ENCODE assay signal across 12 cellular contexts in genomic region chr16:27363246-27363632, GRCh38. TPM values are rescaled to one million over a fixed set of nuclear protein-coding genes. Genes with fewer than 3 reads are reported as not detected.
DNase-seq lines count a peak whose midpoint lies in the region; ATAC-seq and TF ChIP-seq lines count a peak whose summit lies in the region.
"Had no signal": no experiment of that assay in that cellular context is flagged by ENCODE, and none has a peak within 500 bp of the region (broad histone marks: within the 10 kb centered on the region; RNA-seq: fewer than 3 reads in every experiment).

No MANE protein-coding gene starts in this region.

- H3K4me3 ChIP-seq in esophagus squamous epithelium, result no peak overlapping the region
- no peak overlapping the region for H3K4me3 ChIP-seq in transverse colon
- H3K4me3 ChIP-seq: psoas muscle had no signal

- in situ Hi-C loops in transverse colon (cut with MboI; ENCODE audit: low pct_ligation_motif_present in 1 of 4, low pct_unique_long_range_greater_than_20kb in 1 of 4, low sequenced_read_pairs in 3 of 4), result loop anchor here in 1 of 4 donors (10.0 kb wide), 1 partner anchor 128 kb away; no protein-coding TSS in a partner anchor

- POLR2A ChIA-PET in activated B cell treated with CpG ODN at 0.5 μM for 24 hours (lab: Charles Lee), result interaction anchor here (0.9 kb wide), 1 partner anchor 11 kb away, joined by 3 read pairs; no protein-coding TSS in a partner anchor

- 100% methylated on average over 1 of the region's 5 CpGs for WGBS in esophagus squamous epithelium, 2 donors
- 90% methylated on average over 5 of the region's 5 CpGs; no CpG with 5 or more reads in 1 of the 2 donors for WGBS in transverse colon (ENCODE audit: low coverage in 1 of 2), 2 donors

- H3K27me3 ChIP-seq in esophagus squamous epithelium (no peaks in the 10 kb centered on the region), transverse colon (no peaks in the 10 kb centered on the region)

- peaks cover 0 to 1% of the 10 kb centered on the region in 2 donors for H3K9me3 Mint-ChIP-seq in activated T-cell treated with anti-CD3 and anti-CD28 coated beads, Interleukin-2, amount 50 U/mL, for 72 hours
- no peaks in the 10 kb centered on the region for H3K9me3 Mint-ChIP-seq in activated T-cell treated with anti-CD3 and anti-CD28 coated beads, Interleukin-2, amount 50 U/mL, for 4 hours
- H3K9me3 Mint-ChIP-seq in activated B cell treated with CpG ODN at 0.5 μM for 24 hours, result no peaks in the 10 kb centered on the region
- H3K9me3 Mint-ChIP-seq: nephron; stimulated activated naive CD8-positive, alpha-beta T cell treated with anti-CD3 and anti-CD28 coated beads, Interleukin-15, Interleukin-2, amounts not matched to agents 100 ng/mL and 50 ng/mL, for 24 hours had no signal

- H3K36me3 ChIP-seq in esophagus squamous epithelium (peaks cover 21 to 61% (median 44%) of the 10 kb centered on the region in 3 donors), transverse colon (peaks cover 0 to 33% (median 14%) of the 10 kb centered on the region in 4 donors)

- peaks cover 18 to 44% of the 10 kb centered on the region in 2 donors for H3K36me3 Mint-ChIP-seq in activated T-cell treated with anti-CD3 and anti-CD28 coated beads, Interleukin-2, amount 50 U/mL, for 72 hours (ENCODE audit: insufficient read depth in 2 of 2)
- H3K36me3 Mint-ChIP-seq in activated T-cell treated with anti-CD3 and anti-CD28 coated beads, Interleukin-2, amount 50 U/mL, for 4 hours (ENCODE audit: insufficient read depth), result peaks cover 40% of the 10 kb centered on the region
- H3K36me3 Mint-ChIP-seq in activated B cell treated with CpG ODN at 0.5 μM for 24 hours (ENCODE audit: low read depth), result peaks cover 65% of the 10 kb centered on the region

- intact Hi-C loops in activated B cell treated with CpG ODN at 0.5 μM for 24 hours (cut with micrococcal nuclease) (loop anchor here (10.0 kb wide), 1 partner anchor 1528 kb away; no protein-coding TSS in a partner anchor), esophagus squamous epithelium (cut with DNase I) (no loop called here), transverse colon (cut with DNase I; ENCODE audit: low total_unique reads) (loop anchor here (10.0 kb wide), 1 partner anchor 48 kb away; the partner anchor contains the start of gene IL4R)

- H3K4me1 Mint-ChIP-seq in activated T-cell treated with anti-CD3 and anti-CD28 coated beads, Interleukin-2, amount 50 U/mL, for 72 hours (ENCODE audit: low read depth), result peaks cover 67% of the 10 kb centered on the region
- peaks cover 50% of the 10 kb centered on the region for H3K4me1 Mint-ChIP-seq in activated T-cell treated with anti-CD3 and anti-CD28 coated beads, Interleukin-2, amount 50 U/mL, for 4 hours (ENCODE audit: low read depth)
- H3K4me1 Mint-ChIP-seq in activated B cell treated with CpG ODN at 0.5 μM for 24 hours, result peaks cover 48% of the 10 kb centered on the region
- H3K4me1 Mint-ChIP-seq: nephron had no signal

- H3K4me1 ChIP-seq in esophagus squamous epithelium, result peaks cover 16 to 70% (median 42%) of the 10 kb centered on the region in 3 donors
- peaks cover 9 to 36% (median 28%) of the 10 kb centered on the region in 4 donors for H3K4me1 ChIP-seq in transverse colon
- H3K4me1 ChIP-seq: psoas muscle had no signal

- H3K27ac Mint-ChIP-seq in activated T-cell treated with anti-CD3 and anti-CD28 coated beads, Interleukin-2, amount 50 U/mL, for 72 hours, result peak overlapping the region; percentile 20
- H3K27ac Mint-ChIP-seq in activated B cell treated with CpG ODN at 0.5 μM for 24 hours, result peak overlapping the region; percentile 46
- H3K27ac Mint-ChIP-seq: nephron; stimulated activated naive CD8-positive, alpha-beta T cell treated with anti-CD3 and anti-CD28 coated beads, Interleukin-15, Interleukin-2, amounts not matched to agents 100 ng/mL and 50 ng/mL, for 24 hours had no signal

- TF ChIP-seq EP300 in transverse colon (IDR thresholded peaks at IDR 0.05; ENCODE audit: low read depth), result no peak

- H3K27ac ChIP-seq in esophagus squamous epithelium (peak overlapping the region in 3 of 4 donors; percentile 25 to 76 (median 69)), transverse colon (peak overlapping the region; percentile 59 to 80 (median 62))
- H3K27ac ChIP-seq: psoas muscle had no signal

- H3K27me3 Mint-ChIP-seq in activated T-cell treated with anti-CD3 and anti-CD28 coated beads, Interleukin-2, amount 50 U/mL, for 72 hours (ENCODE audit: low read depth), result no peaks in the 10 kb centered on the region
- H3K27me3 Mint-ChIP-seq in activated T-cell treated with anti-CD3 and anti-CD28 coated beads, Interleukin-2, amount 50 U/mL, for 4 hours (ENCODE audit: low read depth), result no peaks in the 10 kb centered on the region
- no peaks in the 10 kb centered on the region for H3K27me3 Mint-ChIP-seq in activated B cell treated with CpG ODN at 0.5 μM for 24 hours
- H3K27me3 Mint-ChIP-seq: stimulated activated naive CD8-positive, alpha-beta T cell treated with anti-CD3 and anti-CD28 coated beads, Interleukin-15, Interleukin-2, amounts not matched to agents 100 ng/mL and 50 ng/mL, for 24 hours had no signal

- DNase-seq in activated T-cell treated with anti-CD3 and anti-CD28 coated beads, Interleukin-2, amount 50 U/mL, for 72 hours, result no peak
- DNase-seq in activated T-cell treated with anti-CD3 and anti-CD28 coated beads, Interleukin-2, amount 50 U/mL, for 4 hours, result no peak
- DNase-seq in activated B cell treated with CpG ODN at 0.5 μM for 24 hours (no peak), esophagus squamous epithelium (lab: John Stamatoyannopoulos, UW) (no peak), transverse colon (no peak), DMS 273 (lab: John Stamatoyannopoulos, UW; ENCODE audit: unreplicated experiment) (no peak)
- DNase-seq: Karpas-422, psoas muscle had no signal

- TF ChIP-seq CTCF in activated B cell treated with CpG ODN at 0.5 μM for 24 hours (IDR thresholded peaks at IDR 0.05) (no peak), esophagus squamous epithelium (IDR thresholded peaks at IDR 0.05) (no peak), transverse colon (IDR thresholded peaks at IDR 0.05) (no peak)

- TF ChIP-seq POLR2A in esophagus squamous epithelium (IDR thresholded peaks at IDR 0.05) (no peak), transverse colon (IDR thresholded peaks at IDR 0.05) (no peak)

- CTCF ChIA-PET in activated B cell treated with CpG ODN at 0.5 μM for 24 hours (lab: Charles Lee), result no interaction called here

- ATAC-seq in activated T-cell treated with anti-CD3 and anti-CD28 coated beads, Interleukin-2, amount 50 U/mL, for 72 hours (replicated peaks in 1 of 2), result no peak
- no peak for ATAC-seq in activated T-cell treated with anti-CD3 and anti-CD28 coated beads, Interleukin-2, amount 50 U/mL, for 4 hours
- ATAC-seq in activated B cell treated with CpG ODN at 0.5 μM for 24 hours (ENCODE audit: low read depth), result no peak
- ATAC-seq in GM19328 (IDR thresholded peaks at IDR 0.05; ENCODE audit: unreplicated experiment), result no peak
- ATAC-seq in HG03045 (IDR thresholded peaks at IDR 0.05; ENCODE audit: unreplicated experiment), result no peak
- ATAC-seq: psoas muscle had no signal

- H3K4me3 Mint-ChIP-seq in activated T-cell treated with anti-CD3 and anti-CD28 coated beads, Interleukin-2, amount 50 U/mL, for 72 hours, result no peak overlapping the region
- no peak overlapping the region for H3K4me3 Mint-ChIP-seq in activated T-cell treated with anti-CD3 and anti-CD28 coated beads, Interleukin-2, amount 50 U/mL, for 4 hours
- no peak overlapping the region for H3K4me3 Mint-ChIP-seq in activated B cell treated with CpG ODN at 0.5 μM for 24 hours
- H3K4me3 Mint-ChIP-seq: nephron; stimulated activated naive CD8-positive, alpha-beta T cell treated with anti-CD3 and anti-CD28 coated beads, Interleukin-15, Interleukin-2, amounts not matched to agents 100 ng/mL and 50 ng/mL, for 24 hours had no signal

- no peaks in the 10 kb centered on the region for H3K9me3 ChIP-seq in esophagus squamous epithelium
- no peaks in the 10 kb centered on the region for H3K9me3 ChIP-seq in transverse colon
- H3K9me3 ChIP-seq: psoas muscle had no signal

RNA-seq across cellular contexts. Expression of gene IL21R, which starts 38.7 kb away (rescaled TPM):
- 100 to 1,000 TPM; 155 to 166 TPM for total RNA-seq in activated T-cell treated with anti-CD3 and anti-CD28 coated beads, Interleukin-2, amount 50 U/mL, for 72 hours
- total RNA-seq in activated T-cell treated with anti-CD3 and anti-CD28 coated beads, Interleukin-2, amount 50 U/mL, for 4 hours, result 10 to 100 TPM; 90.7 to 94.9 (median 91.4) TPM
- total RNA-seq in activated B cell treated with CpG ODN at 0.5 μM for 24 hours (144 and 167 TPM in 2 replicates), esophagus squamous epithelium (1 to 10 TPM in 1 of 4 donors, under 1 TPM in 3; 0.23 to 1.2 (median 0.39) TPM), transverse colon (1 to 10 TPM in 1 of 4 donors, under 1 TPM in 2, not detected in 1; 0.20 to 1.1 (median 0.27) TPM)

RNA-seq across cellular contexts. Expression of gene IL4R, which starts 49.5 kb away (rescaled TPM):
- total RNA-seq in activated T-cell treated with anti-CD3 and anti-CD28 coated beads, Interleukin-2, amount 50 U/mL, for 72 hours, result 100 to 1,000 TPM; 313 to 348 TPM
- total RNA-seq in activated T-cell treated with anti-CD3 and anti-CD28 coated beads, Interleukin-2, amount 50 U/mL, for 4 hours, result 100 to 1,000 TPM; 110 to 143 (median 140) TPM
- total RNA-seq in activated B cell treated with CpG ODN at 0.5 μM for 24 hours (176 and 202 TPM in 2 replicates), esophagus squamous epithelium (10 to 100 TPM; 84.9 to 97.9 (median 89.8) TPM), transverse colon (100 to 1,000 TPM; 106 to 235 (median 156) TPM)

Comparison
In these comparisons a context has a peak if more than half of its experiments do, and no peak if none do; other contexts are left out.
1. RNA of gene IL21R, which starts 38.7 kb away (total RNA-seq): 144 to 167 TPM in activated B cell treated with CpG ODN at 0.5 μM for 24 hours, 155 to 166 TPM in activated T-cell treated with anti-CD3 and anti-CD28 coated beads, Interleukin-2, amount 50 U/mL, for 72 hours and 90.7 to 94.9 TPM in activated T-cell treated with anti-CD3 and anti-CD28 coated beads, Interleukin-2, amount 50 U/mL, for 4 hours; 0.23 to 1.2 TPM in esophagus squamous epithelium and 0.20 to 1.1 TPM in transverse colon; every median in the first group is over 10 times any median in the second.